Comparison of ENCODE assay signal across 2 cellular contexts in the genomic region with DNA sequence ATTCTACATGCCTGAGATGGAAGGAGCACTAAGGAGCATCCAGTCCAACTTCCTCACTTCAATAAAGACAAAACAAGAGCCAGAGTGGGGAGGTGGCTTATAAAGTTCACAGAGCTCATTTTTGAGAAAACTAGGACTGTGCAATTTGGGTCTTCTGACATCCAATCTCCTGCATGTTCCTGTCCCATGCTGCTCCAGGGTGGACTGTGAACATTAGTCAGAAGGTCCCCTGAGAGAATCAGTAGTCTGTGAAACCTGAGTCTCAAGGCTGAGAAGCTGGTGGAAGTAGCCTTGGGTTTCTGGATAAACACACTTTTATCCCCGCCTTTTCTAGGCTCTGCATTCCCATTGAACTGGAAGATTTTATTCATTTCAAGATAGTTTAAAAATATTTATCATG. TPM values are rescaled to one million over a fixed set of nuclear protein-coding genes. Genes with fewer than 3 reads are reported as not detected.
"Had no signal": no experiment of that assay in that cellular context is flagged by ENCODE, and none has a peak within 500 bp of the region (broad histone marks: within the 10 kb centered on the region; RNA-seq: fewer than 3 reads in every experiment).

No MANE protein-coding gene starts in this region.

RNA-seq across cellular contexts. Expression of a gene that starts 33.1 kb away (rescaled TPM):
- total RNA-seq: cerebellum, temporal lobe had no signal
